In the genomic region with DNA sequence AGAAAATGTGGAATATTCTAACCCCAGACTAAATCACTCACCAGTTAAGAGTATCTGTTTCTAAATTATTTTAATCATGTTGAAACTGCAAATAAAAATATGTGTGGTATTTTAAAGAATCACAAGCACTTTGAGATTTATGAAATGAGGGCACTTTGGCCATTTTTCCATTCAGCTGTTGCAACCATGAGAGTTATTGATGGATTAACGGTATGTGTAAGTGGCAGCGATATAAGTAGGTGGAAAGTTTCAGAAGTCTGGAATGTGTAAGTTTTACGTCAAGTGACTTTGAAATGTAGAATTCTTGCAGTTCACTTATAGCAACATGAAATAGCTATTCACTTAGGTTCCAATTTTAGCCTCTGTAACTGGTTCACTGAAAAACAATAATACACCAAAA, we compare ENCODE assay signal across 21 cellular contexts.
A peak's percentile ranks its signal among the peaks of the same experiment; 100 is the strongest.
DNase-seq lines count a peak whose midpoint lies in the region; TF ChIP-seq lines count a peak whose summit lies in the region.
"Had no signal": no experiment of that assay in that cellular context is flagged by ENCODE, and none has a peak within 500 bp of the region (broad histone marks: within the 10 kb centered on the region; RNA-seq: fewer than 3 reads in every experiment).

No MANE protein-coding gene starts in this region.

- H3K36me3 Mint-ChIP-seq in activated naive CD4-positive, alpha-beta T cell treated with anti-CD3 and anti-CD28 coated beads for 36 hours (ENCODE audit: low read depth), result no peaks in the 10 kb centered on the region
- H3K36me3 Mint-ChIP-seq: CD4-positive, CD25-positive, alpha-beta regulatory T cell; CD8-positive, alpha-beta T cell had no signal

- H3K4me1 Mint-ChIP-seq in activated naive CD4-positive, alpha-beta T cell treated with anti-CD3 and anti-CD28 coated beads for 36 hours (ENCODE audit: low read depth), result no peaks in the 10 kb centered on the region
- H3K4me1 Mint-ChIP-seq: B cell; CD4-positive, CD25-positive, alpha-beta regulatory T cell had no signal

- H3K36me3 ChIP-seq in adrenal gland (replicated peaks in 1 of 2), result no peaks in the 10 kb centered on the region
- no peaks in the 10 kb centered on the region for H3K36me3 ChIP-seq in ovary
- H3K36me3 ChIP-seq: BLaER1, HAP-1 had no signal

- H3K27ac Mint-ChIP-seq in activated naive CD4-positive, alpha-beta T cell treated with anti-CD3 and anti-CD28 coated beads for 36 hours, result no peak overlapping the region
- H3K27ac Mint-ChIP-seq: B cell; CD4-positive, CD25-positive, alpha-beta regulatory T cell; CD8-positive, alpha-beta T cell; HFFc6 had no signal

- H3K4me3 ChIP-seq in AG10803 (ENCODE audit: low read length) (no peak overlapping the region), retinal pigment epithelial cell (ENCODE audit: low read length) (no peak overlapping the region), adrenal gland (no peak overlapping the region), ovary (no peak overlapping the region)
- H3K4me3 ChIP-seq: A549, BLaER1, HAP-1 had no signal

- TF ChIP-seq CTCF in AG10803 (conservative IDR thresholded peaks at IDR 0.05; ENCODE audit: low read length) (no peak), retinal pigment epithelial cell (conservative IDR thresholded peaks at IDR 0.05; ENCODE audit: low read depth, low read length) (no peak), adrenal gland (IDR thresholded peaks at IDR 0.05) (no peak), ovary (IDR thresholded peaks at IDR 0.05) (no peak)

- no peak overlapping the region for H3K27ac ChIP-seq in adrenal gland
- H3K27ac ChIP-seq in ovary, result no peak overlapping the region
- H3K27ac ChIP-seq: A549, BLaER1, C4-2B had no signal

- no peaks in the 10 kb centered on the region for H3K27me3 Mint-ChIP-seq in activated naive CD4-positive, alpha-beta T cell treated with anti-CD3 and anti-CD28 coated beads for 36 hours (ENCODE audit: low read depth)
- H3K27me3 Mint-ChIP-seq: B cell; CD4-positive, CD25-positive, alpha-beta regulatory T cell had no signal

- no peak overlapping the region for H3K4me3 Mint-ChIP-seq in activated naive CD4-positive, alpha-beta T cell treated with anti-CD3 and anti-CD28 coated beads for 36 hours
- H3K4me3 Mint-ChIP-seq: B cell; CD4-positive, CD25-positive, alpha-beta regulatory T cell; CD8-positive, alpha-beta T cell; HFFc6 had no signal

- intact Hi-C loops in activated naive CD4-positive, alpha-beta T cell treated with anti-CD3 and anti-CD28 coated beads for 36 hours (cut with micrococcal nuclease), result no loop called here
- intact Hi-C loops in adrenal gland (cut with DNase I), result no loop called here
- intact Hi-C loops in ovary (cut with DNase I), result no loop called here

- DNase-seq in AG10803 (ENCODE audit: low read depth), result peak; percentile 82
- peak; percentile 9 for DNase-seq in amniotic epithelial cell (ENCODE audit: low read depth)
- DNase-seq in retinal pigment epithelial cell (ENCODE audit: low read depth), result peak; percentile 67
- no peak for DNase-seq in activated naive CD4-positive, alpha-beta T cell treated with anti-CD3 and anti-CD28 coated beads for 36 hours
- no peak for DNase-seq in adrenal gland
- no peak for DNase-seq in ovary
- DNase-seq: 8988T; ACHN; Caco-2; CD4-positive, CD25-positive, alpha-beta regulatory T cell; CD8-positive, alpha-beta T cell; DMS153; EL; GDM1; GOT3; HFFc6 had no signal

- 80 to 82% (median 82%) methylated on average over 3 of the region's 3 CpGs for WGBS in adrenal gland, 4 donors
- 72 to 82% (median 79%) methylated on average over 3 of the region's 3 CpGs for WGBS in ovary, 3 donors

- CTCF ChIA-PET in activated naive CD4-positive, alpha-beta T cell treated with anti-CD3 and anti-CD28 coated beads for 36 hours (lab: Charles Lee), result no interaction called here

- H3K9me3 ChIP-seq in adrenal gland (replicated peaks in 1 of 3), result no peaks in the 10 kb centered on the region
- no peaks in the 10 kb centered on the region for H3K9me3 ChIP-seq in ovary
- H3K9me3 ChIP-seq: A549, BLaER1, Caco-2, HAP-1 had no signal

- no peak for TF ChIP-seq EP300 in ovary (IDR thresholded peaks at IDR 0.05)

- H3K9me3 Mint-ChIP-seq in activated naive CD4-positive, alpha-beta T cell treated with anti-CD3 and anti-CD28 coated beads for 36 hours, result peaks cover 5% of the 10 kb centered on the region

- H3K4me1 ChIP-seq in adrenal gland (replicated peaks in 1 of 2) (no peaks in the 10 kb centered on the region), ovary (ENCODE audit: insufficient read depth) (no peaks in the 10 kb centered on the region)
- H3K4me1 ChIP-seq: A549, BLaER1, Caco-2, HAP-1 had no signal

- TF ChIP-seq POLR2A in adrenal gland (IDR thresholded peaks at IDR 0.05), result no peak
- TF ChIP-seq POLR2A in ovary (IDR thresholded peaks at IDR 0.05), result no peak

- no peaks in the 10 kb centered on the region for H3K27me3 ChIP-seq in adrenal gland
- H3K27me3 ChIP-seq in ovary, result no peaks in the 10 kb centered on the region
- H3K27me3 ChIP-seq: BLaER1 had no signal

Comparison
In these comparisons a context has a peak if more than half of its experiments do, and no peak if none do; other contexts are left out.
1. DNase-seq: peak in AG10803 (single experiment), amniotic epithelial cell (single experiment) and retinal pigment epithelial cell (single experiment); none in activated naive CD4-positive, alpha-beta T cell treated with anti-CD3 and anti-CD28 coated beads for 36 hours (single experiment), adrenal gland (0 of 7) and ovary (0 of 5).